ENCODE assay signal across 14 cellular contexts in the genomic region with DNA sequence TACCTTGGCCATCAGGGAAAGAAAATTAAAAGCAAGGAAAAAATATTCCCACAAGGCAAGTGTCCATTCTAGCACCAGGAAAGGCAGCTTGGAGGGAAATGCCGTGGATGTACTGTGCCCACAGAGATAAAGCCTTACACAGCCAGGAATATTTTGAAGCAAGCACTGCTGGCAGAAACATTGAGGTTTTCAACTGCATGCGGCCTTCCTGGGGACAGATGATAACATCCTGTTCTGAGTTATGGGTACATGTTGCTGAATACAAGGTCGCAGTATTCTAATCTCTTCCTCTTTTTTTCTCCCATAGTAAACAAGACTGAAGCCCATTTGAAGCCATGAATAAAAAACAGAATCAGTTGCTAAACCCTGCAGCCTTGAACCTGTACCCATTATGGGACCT.
"Had no signal": no experiment of that assay in that cellular context is flagged by ENCODE, and none has a peak within 500 bp of the region (broad histone marks: within the 10 kb centered on the region; RNA-seq: fewer than 3 reads in every experiment).

No MANE protein-coding gene starts in this region.

- H3K27ac Mint-ChIP-seq: activated naive CD4-positive, alpha-beta T cell treated with anti-CD3 and anti-CD28 coated beads, Interleukin-2, amount 50 U/mL, for 24 hours; T-helper 1 cell treated with Interleukin-12 subunit alpha and Interleukin-12 subunit beta and Interleukin-4 antibody, amounts not matched to agents 30 μg/mL and 1 μg/mL, for 36 hours; WTC11 had no signal

- H3K4me3 ChIP-seq: breast epithelium, heart left ventricle, pancreas, uterus had no signal

- H3K4me1 Mint-ChIP-seq: WTC11 had no signal

- ATAC-seq: heart left ventricle, left ventricle myocardium superior, WTC11 had no signal

- H3K4me3 Mint-ChIP-seq: activated naive CD4-positive, alpha-beta T cell treated with anti-CD3 and anti-CD28 coated beads, Interleukin-2, amount 50 U/mL, for 24 hours; T-helper 1 cell treated with Interleukin-12 subunit alpha and Interleukin-12 subunit beta and Interleukin-4 antibody, amounts not matched to agents 30 μg/mL and 1 μg/mL, for 36 hours; WTC11 had no signal

- H3K27me3 Mint-ChIP-seq: activated naive CD4-positive, alpha-beta T cell treated with anti-CD3 and anti-CD28 coated beads, Interleukin-2, amount 50 U/mL, for 24 hours had no signal

- H3K36me3 Mint-ChIP-seq: WTC11 had no signal

- H3K9me3 Mint-ChIP-seq: T-helper 1 cell treated with Interleukin-12 subunit alpha and Interleukin-12 subunit beta and Interleukin-4 antibody, amounts not matched to agents 30 μg/mL and 1 μg/mL, for 36 hours; WTC11 had no signal

- DNase-seq: activated CD4-positive, alpha-beta T cell treated with anti-CD3 and anti-CD28 coated beads, Interleukin-2, amount 50 U/mL, for 1 hour; activated effector memory CD4-positive, alpha-beta T cell treated with Interleukin-2 at 50 U/mL for 16 hours; anterior cingulate cortex; heart left ventricle; islet precursor cell; left ventricle myocardium superior; pancreas; stimulated activated CD4-positive, alpha-beta T cell treated with anti-CD3 and anti-CD28 coated beads, Interleukin-15, amount 100 ng/mL, for 24 hours; stimulated activated CD4-positive, alpha-beta T cell treated with anti-CD3 and anti-CD28 coated beads, Interleukin-4, amount 100 ng/mL, for 4 hours; uterus had no signal
